16 cellular contexts compared by ENCODE assay signal in genomic region chr7:2209961-2210323, GRCh38. TPM values are rescaled to one million over a fixed set of nuclear protein-coding genes. Genes with fewer than 3 reads are reported as not detected.
DNase-seq lines count a peak whose midpoint lies in the region; ATAC-seq and TF ChIP-seq lines count a peak whose summit lies in the region.
"Had no signal": no experiment of that assay in that cellular context is flagged by ENCODE, and none has a peak within 500 bp of the region (broad histone marks: within the 10 kb centered on the region; RNA-seq: fewer than 3 reads in every experiment).

No MANE protein-coding gene starts in this region.

- H3T11ph ChIP-seq in H9 (ENCODE audit: low read length) = no peak overlapping the region

- H3K4ac ChIP-seq in H9 (ENCODE audit: low read depth, low read length) = no peak overlapping the region

- H2AFZ ChIP-seq in H9 (ENCODE audit: low read length) = no peak overlapping the region
- H2AFZ ChIP-seq: hepatocyte had no signal

- no peak overlapping the region for H3K18ac ChIP-seq in H9 (ENCODE audit: insufficient read length, low read depth, low read length)

- no peaks in the 10 kb centered on the region for H3K79me2 ChIP-seq in H9 (ENCODE audit: insufficient read depth, low read length)
- H3K79me2 ChIP-seq: hepatocyte had no signal

- H2AK5ac ChIP-seq in H9 (ENCODE audit: insufficient read length, low read length) = no peak overlapping the region

- H3K9me3 ChIP-seq in H9 (ENCODE audit: control insufficient read depth, low read depth, low read length) = no peaks in the 10 kb centered on the region
- no peaks in the 10 kb centered on the region for H3K9me3 ChIP-seq in RWPE2 (ENCODE audit: severe bottlenecking)
- H3K9me3 ChIP-seq in BE2C = no peaks in the 10 kb centered on the region
- H3K9me3 ChIP-seq: right lobe of liver, transverse colon had no signal

- H3K27ac Mint-ChIP-seq in H9 = peak overlapping the region; percentile 68 to 91 (median 81); a peak in 4 of 7 replicates
- H3K27ac Mint-ChIP-seq in stimulated activated effector memory CD8-positive, alpha-beta T cell treated with anti-CD3 and anti-CD28 coated beads, Interleukin-12 subunit alpha, Interleukin-12 subunit beta, amount 100 ng/mL, for 72 hours = peak overlapping the region; percentile 57
- H3K27ac Mint-ChIP-seq: activated CD8-positive, alpha-beta memory T cell treated with anti-CD3 and anti-CD28 coated beads, Interleukin-2, amount 10 ng/mL, durations not matched to agents 7 days and 5 days; dendritic cell treated with granulocyte-macrophage colony-stimulating factor and Interleukin-4, amounts not matched to agents 40 ng/mL and 50 ng/mL, for 4 days had no signal

- no peak overlapping the region for H3K4me2 ChIP-seq in H9 (ENCODE audit: insufficient read depth, insufficient read length, low read length)
- H3K4me2 ChIP-seq: hepatocyte had no signal

- H3K23me2 ChIP-seq in H9 (ENCODE audit: insufficient read length, low read depth, low read length, poor library complexity, severe bottlenecking) = no peaks in the 10 kb centered on the region

- no peaks in the 10 kb centered on the region for H3K79me1 ChIP-seq in H9 (ENCODE audit: insufficient read depth, low read depth, low read length, poor library complexity, severe bottlenecking)

- no peak overlapping the region for H2BK12ac ChIP-seq in H9 (ENCODE audit: insufficient read length, low read depth, low read length)

- H2BK120ac ChIP-seq in H9 (ENCODE audit: low read depth, low read length, poor library complexity, severe bottlenecking) = no peak overlapping the region

- no peak overlapping the region for H4K5ac ChIP-seq in H9 (ENCODE audit: insufficient read length, low read depth, low read length)

- TF ChIP-seq CTCF in H9 (conservative IDR thresholded peaks at IDR 0.05) (no peak), RWPE2 (IDR thresholded peaks at IDR 0.05; ENCODE audit: poor library complexity, severe bottlenecking) (no peak), BE2C (IDR thresholded peaks at IDR 0.05; ENCODE audit: low read depth, low read length) (no peak)

- peaks cover 1 to 2% of the 10 kb centered on the region in 2 experiments; a peak in 2 of 5 replicates for H3K9me3 Mint-ChIP-seq in H9
- no peaks in the 10 kb centered on the region for H3K9me3 Mint-ChIP-seq in stimulated activated effector memory CD8-positive, alpha-beta T cell treated with anti-CD3 and anti-CD28 coated beads, Interleukin-12 subunit alpha, Interleukin-12 subunit beta, amount 100 ng/mL, for 72 hours
- H3K9me3 Mint-ChIP-seq: dendritic cell treated with granulocyte-macrophage colony-stimulating factor and Interleukin-4, amounts not matched to agents 40 ng/mL and 50 ng/mL, for 4 days had no signal

- H4K91ac ChIP-seq in H9 (ENCODE audit: insufficient read length, low read depth, low read length) = no peak overlapping the region

- H3K27ac ChIP-seq in H9 (ENCODE audit: insufficient read length, low read depth, low read length) (no peak overlapping the region), RWPE2 (ENCODE audit: poor library complexity, severe bottlenecking) (no peak overlapping the region)
- H3K27ac ChIP-seq: hepatocyte, right lobe of liver, SK-N-MC, transverse colon had no signal

- no peak overlapping the region for H4K8ac ChIP-seq in H9 (replicated peaks; ENCODE audit: insufficient read length, low read depth, low read length)

- DNase-seq in H9 (no peak), RWPE2 (ENCODE audit: low spot score) (peak; percentile 18), BE2C (no peak), 8988T (no peak)
- no peak for DNase-seq in stimulated activated effector memory CD8-positive, alpha-beta T cell treated with anti-CD3 and anti-CD28 coated beads, Interleukin-12 subunit alpha, Interleukin-12 subunit beta, amount 100 ng/mL, for 72 hours (ENCODE audit: low spot score in 2 of 2)
- DNase-seq: GOT3, NCI-H187 treated with DMSO at 0.1 percent for 48 hours had no signal

- H3K27me3 Mint-ChIP-seq in H9 (ENCODE audit: low read depth) = no peaks in the 10 kb centered on the region
- H3K27me3 Mint-ChIP-seq: activated CD8-positive, alpha-beta memory T cell treated with anti-CD3 and anti-CD28 coated beads, Interleukin-2, amount 10 ng/mL, durations not matched to agents 7 days and 5 days; dendritic cell treated with granulocyte-macrophage colony-stimulating factor and Interleukin-4, amounts not matched to agents 40 ng/mL and 50 ng/mL, for 4 days had no signal

- no peak overlapping the region for H2BK20ac ChIP-seq in H9 (ENCODE audit: low read depth, low read length, poor library complexity, severe bottlenecking)

- H2BK15ac ChIP-seq in H9 (ENCODE audit: low read depth, low read length) = no peak overlapping the region

- WGBS in H9 (ENCODE audit: extremely low coverage, insufficient read length, low lambda C conversion rate) = no CpG with 5 or more reads among the region's 8 CpGs

- ATAC-seq in GM18907 (IDR thresholded peaks at IDR 0.05; ENCODE audit: unreplicated experiment) (peak; percentile 4), RWPE2 (ENCODE audit: low read depth) (no peak), HG03457 (IDR thresholded peaks at IDR 0.05; ENCODE audit: unreplicated experiment) (no peak)
- no peak for ATAC-seq in stimulated activated effector memory CD8-positive, alpha-beta T cell treated with anti-CD3 and anti-CD28 coated beads, Interleukin-12 subunit alpha, Interleukin-12 subunit beta, amount 100 ng/mL, for 72 hours

- H3K4me3 ChIP-seq in RWPE2 (ENCODE audit: severe bottlenecking) (no peak overlapping the region), BE2C (ENCODE audit: low read depth, low read length) (no peak overlapping the region)
- H3K4me3 ChIP-seq: hepatocyte, lung, right lobe of liver, SK-N-MC, transverse colon had no signal

- H2BK5ac ChIP-seq in H9 (ENCODE audit: insufficient read length, low read length) = no peak overlapping the region

- peaks cover 46 to 78% (median 78%) of the 10 kb centered on the region in 3 experiments for H3K36me3 Mint-ChIP-seq in H9 (ENCODE audit: insufficient read depth in 1 of 3, low read depth in 3 of 3)
- H3K36me3 Mint-ChIP-seq in stimulated activated effector memory CD8-positive, alpha-beta T cell treated with anti-CD3 and anti-CD28 coated beads, Interleukin-12 subunit alpha, Interleukin-12 subunit beta, amount 100 ng/mL, for 72 hours = peaks cover 59% of the 10 kb centered on the region

- peaks cover 60% of the 10 kb centered on the region for H3K36me3 ChIP-seq in RWPE2 (ENCODE audit: low read depth)
- peaks cover 56% of the 10 kb centered on the region for H3K36me3 ChIP-seq in BE2C

- H4K20me1 ChIP-seq in H9 (ENCODE audit: control insufficient read depth, insufficient read depth, insufficient read length) = no peaks in the 10 kb centered on the region

- H3K4me1 ChIP-seq in H9 (ENCODE audit: insufficient read depth, low read length) (no peaks in the 10 kb centered on the region), RWPE2 (ENCODE audit: insufficient read depth, poor library complexity, severe bottlenecking) (no peaks in the 10 kb centered on the region), BE2C (no peaks in the 10 kb centered on the region)
- H3K4me1 ChIP-seq: right lobe of liver, transverse colon had no signal

- H3K4me1 Mint-ChIP-seq in H9 = no peaks in the 10 kb centered on the region
- peaks cover 28% of the 10 kb centered on the region for H3K4me1 Mint-ChIP-seq in stimulated activated effector memory CD8-positive, alpha-beta T cell treated with anti-CD3 and anti-CD28 coated beads, Interleukin-12 subunit alpha, Interleukin-12 subunit beta, amount 100 ng/mL, for 72 hours

- H3K4me3 Mint-ChIP-seq in H9 = no peak overlapping the region; a peak in 1 of 5 replicates
- H3K4me3 Mint-ChIP-seq in stimulated activated effector memory CD8-positive, alpha-beta T cell treated with anti-CD3 and anti-CD28 coated beads, Interleukin-12 subunit alpha, Interleukin-12 subunit beta, amount 100 ng/mL, for 72 hours = no peak overlapping the region
- H3K4me3 Mint-ChIP-seq: activated CD8-positive, alpha-beta memory T cell treated with anti-CD3 and anti-CD28 coated beads, Interleukin-2, amount 10 ng/mL, durations not matched to agents 7 days and 5 days; dendritic cell treated with granulocyte-macrophage colony-stimulating factor and Interleukin-4, amounts not matched to agents 40 ng/mL and 50 ng/mL, for 4 days had no signal

- H3K27me3 ChIP-seq in H9 (ENCODE audit: insufficient read depth, low read length) (no peaks in the 10 kb centered on the region), RWPE2 (ENCODE audit: insufficient read depth, poor library complexity, severe bottlenecking) (no peaks in the 10 kb centered on the region), BE2C (no peaks in the 10 kb centered on the region)
- H3K27me3 ChIP-seq: hepatocyte, right lobe of liver, transverse colon had no signal

- H3K9ac ChIP-seq in H9 (ENCODE audit: extremely low read depth, insufficient read length, low read length) = no peak overlapping the region

- no peak overlapping the region for H3K14ac ChIP-seq in H9 (ENCODE audit: insufficient read depth, low read length)

- H3K23ac ChIP-seq in H9 (ENCODE audit: insufficient read length, low read depth, low read length) = no peak overlapping the region

- no peak overlapping the region for H3K56ac ChIP-seq in H9 (ENCODE audit: insufficient read length, low read depth, low read length)

RNA-seq across cellular contexts. Expression of gene MAD1L1, which starts 22.8 kb away (rescaled TPM):
- total RNA-seq in H9 (2021) = 37.4 and 39.0 TPM in 2 replicates
- 65.7 TPM for polyA plus RNA-seq in BE2C (2012; ENCODE audit: insufficient read depth, insufficient read length, low read depth)

RNA-seq across cellular contexts. Expression of gene MRM2, which starts 32.1 kb away (rescaled TPM):
- total RNA-seq in H9 (2021) = 57.2 and 59.0 TPM in 2 replicates
- polyA plus RNA-seq in BE2C (2012; ENCODE audit: insufficient read depth, insufficient read length, low read depth) = 76.2 TPM

RNA-seq across cellular contexts. Expression of gene NUDT1, which starts 32.1 kb away (rescaled TPM):
- total RNA-seq in H9 (2021) = 80.3 and 84.7 TPM in 2 replicates
- polyA plus RNA-seq in BE2C (2012; ENCODE audit: insufficient read depth, insufficient read length, low read depth) = 96.1 TPM
